In genomic region chr5:145856285-145856818, GRCh38 we compare ENCODE assay signal across 8 cellular contexts. TPM values are rescaled to one million over a fixed set of nuclear protein-coding genes. Genes with fewer than 3 reads are reported as not detected.
DNase-seq lines count a peak whose midpoint lies in the region; ATAC-seq and TF ChIP-seq lines count a peak whose summit lies in the region.

No MANE protein-coding gene starts in this region.

- H3F3A ChIP-seq in neural progenitor cell (ENCODE audit: low read depth), result no peaks in the 10 kb centered on the region

- H3K4me3 ChIP-seq in gastroesophageal sphincter (peak overlapping the region; percentile 19 to 53), neural progenitor cell (peak overlapping the region; percentile 22)

- WGBS in gastroesophageal sphincter (ENCODE audit: low coverage in 1 of 2), 2 donors, result 5 to 8% methylated on average over 6 to 16 of the region's 25 CpGs

- peak overlapping the region; percentile 75 for H3K4me3 Mint-ChIP-seq in neural progenitor cell

- peak overlapping the region; percentile 94 for H2AFZ ChIP-seq in neural progenitor cell (replicated peaks)

- H3K27ac ChIP-seq in gastroesophageal sphincter (peak overlapping the region in 3 of 4 donors; percentile 78 to 80 (median 79)), neural progenitor cell (no peak overlapping the region)

- H3K27me3 ChIP-seq in gastroesophageal sphincter (no peaks in the 10 kb centered on the region), neural progenitor cell (no peaks in the 10 kb centered on the region)

- no peaks in the 10 kb centered on the region for H4K20me1 ChIP-seq in neural progenitor cell (ENCODE audit: low read depth)

- H3K9ac ChIP-seq in neural progenitor cell, result no peak overlapping the region

- no peaks in the 10 kb centered on the region for H3K36me3 Mint-ChIP-seq in neural progenitor cell

- H3K4me1 ChIP-seq in gastroesophageal sphincter (peaks cover 0 to 16% (median 0%) of the 10 kb centered on the region in 3 donors), neural progenitor cell (peaks cover 13% of the 10 kb centered on the region)

- TF ChIP-seq CTCF in gastroesophageal sphincter (IDR thresholded peaks at IDR 0.05) (peak in 2 of 4 experiments; percentile 36 to 39), neural progenitor cell (IDR thresholded peaks at IDR 0.05) (no peak)

- peak overlapping the region; percentile 98 for H3K27ac Mint-ChIP-seq in neural progenitor cell

- H3K4me1 Mint-ChIP-seq in neural progenitor cell, result peaks cover 14% of the 10 kb centered on the region

- peak overlapping the region; percentile 70 for H3K4me2 ChIP-seq in neural progenitor cell

- H3K36me3 ChIP-seq in gastroesophageal sphincter (no peaks in the 10 kb centered on the region), neural progenitor cell (no peaks in the 10 kb centered on the region)

- H3K9me3 Mint-ChIP-seq in neural progenitor cell, result no peaks in the 10 kb centered on the region

- no peak for TF ChIP-seq EP300 in gastroesophageal sphincter (IDR thresholded peaks at IDR 0.05)

- no peaks in the 10 kb centered on the region for H3K9me3 ChIP-seq in gastroesophageal sphincter
- H3K9me3 ChIP-seq in neural progenitor cell (ENCODE audit: low read depth), result no peaks in the 10 kb centered on the region

- ATAC-seq in GM19438 (IDR thresholded peaks at IDR 0.05; ENCODE audit: low read depth, unreplicated experiment) (peak; percentile 75), gastroesophageal sphincter (peak; percentile 80), HG03521 (IDR thresholded peaks at IDR 0.05; ENCODE audit: unreplicated experiment) (no peak)

- no peak for TF ChIP-seq POLR2A in gastroesophageal sphincter (IDR thresholded peaks at IDR 0.05)

- H3K27me3 Mint-ChIP-seq in neural progenitor cell (ENCODE audit: insufficient read depth, low read depth), result peaks cover 2% of the 10 kb centered on the region

- no peaks in the 10 kb centered on the region for H3K79me2 ChIP-seq in neural progenitor cell (ENCODE audit: low read depth)

- peak; percentile 64 for DNase-seq in SHP77 treated with DMSO at 0.1 percent for 48 hours (lab: John Stamatoyannopoulos, UW)
- peak; percentile 73 for DNase-seq in neural progenitor cell (ENCODE audit: low spot score)
- DNase-seq in NCI-H2029 (lab: John Stamatoyannopoulos, UW), result no peak
- DNase-seq in DMS114 treated with DMSO at 0.1 percent for 48 hours (lab: John Stamatoyannopoulos, UW; ENCODE audit: unreplicated experiment), result no peak
- no peak for DNase-seq in NCI-H1694 treated with DMSO at 0.1 percent for 48 hours (lab: John Stamatoyannopoulos, UW)

RNA-seq across cellular contexts. Expression of gene GRXCR2, which starts 16.5 kb away (rescaled TPM):
- total RNA-seq in gastroesophageal sphincter (not detected), neural progenitor cell (ENCODE audit: low replicate concordance) (not detected in 2 replicates)

RNA-seq across cellular contexts. Expression of gene PRELID2, which starts 21.2 kb away (rescaled TPM):
- total RNA-seq in gastroesophageal sphincter, result 10 to 100 TPM; 13.6 to 19.8 (median 17.3) TPM
- 25.9 and 30.3 TPM in 2 replicates for total RNA-seq in neural progenitor cell (ENCODE audit: low replicate concordance)

Comparison
In these comparisons a context has a peak if more than half of its experiments do, and no peak if none do; other contexts are left out.
1. DNase-seq: peak in SHP77 treated with DMSO at 0.1 percent for 48 hours (single experiment) and neural progenitor cell (single experiment); none in NCI-H2029 (single experiment), DMS114 treated with DMSO at 0.1 percent for 48 hours (single experiment) and NCI-H1694 treated with DMSO at 0.1 percent for 48 hours (single experiment).